ENCODE assay signal across 17 cellular contexts in genomic region chr12:43428088-43428600, GRCh38.
DNase-seq lines count a peak whose midpoint lies in the region; TF ChIP-seq lines count a peak whose summit lies in the region.
"Had no signal": no experiment of that assay in that cellular context is flagged by ENCODE, and none has a peak within 500 bp of the region (broad histone marks: within the 10 kb centered on the region; RNA-seq: fewer than 3 reads in every experiment).

No MANE protein-coding gene starts in this region.

- no peaks in the 10 kb centered on the region for H3K9me3 ChIP-seq in thyroid gland
- H3K9me3 ChIP-seq: BE2C; BLaER1 treated with 17β-estradiol and CSF1 and Interleukin-3, amounts not matched to agents 10 nM and 100 nM had no signal

- H3K4me1 ChIP-seq in thyroid gland = no peaks in the 10 kb centered on the region
- H3K4me1 ChIP-seq: BE2C; BLaER1 treated with 17β-estradiol and CSF1 and Interleukin-3, amounts not matched to agents 10 nM and 100 nM had no signal

- TF ChIP-seq CTCF in AG10803 (conservative IDR thresholded peaks at IDR 0.05; ENCODE audit: low read length) (no peak), thyroid gland (IDR thresholded peaks at IDR 0.05) (no peak)

- H3K4me3 ChIP-seq in AG10803 (ENCODE audit: low read length) (no peak overlapping the region), thyroid gland (replicated peaks in 1 of 3) (no peak overlapping the region)
- H3K4me3 ChIP-seq: BLaER1 treated with 17β-estradiol and CSF1 and Interleukin-3, amounts not matched to agents 10 nM and 100 nM; GM23248 had no signal

- DNase-seq in AG10803 (ENCODE audit: low read depth) (peak; percentile 0), NCI-H69 (lab: John Stamatoyannopoulos, UW) (peak; percentile 8), astrocyte of the hippocampus (ENCODE audit: low read depth, low spot score) (peak; percentile 28), thyroid gland (peak; percentile 62 to 71), DMS114 treated with DMSO at 0.1 percent for 48 hours (lab: John Stamatoyannopoulos, UW; ENCODE audit: unreplicated experiment) (no peak), posterior vena cava (ENCODE audit: low spot score) (no peak)
- DNase-seq: AML-193; BE2C; Calu3; CD4-positive, alpha-beta memory T cell; COR-L47; DMS153; DND-41; GM23248; H7; HCEC 1CT had no signal

- intact Hi-C loops in thyroid gland (cut with DNase I) = no loop called here
- intact Hi-C loops in posterior vena cava (cut with DNase I) = no loop called here

- H3K27ac ChIP-seq in thyroid gland = no peak overlapping the region
- H3K27ac ChIP-seq: BLaER1 treated with 17β-estradiol and CSF1 and Interleukin-3, amounts not matched to agents 10 nM and 100 nM; GM23248 had no signal

- TF ChIP-seq POLR2A in thyroid gland (IDR thresholded peaks at IDR 0.05) = no peak

- H3K36me3 ChIP-seq in thyroid gland = no peaks in the 10 kb centered on the region
- H3K36me3 ChIP-seq: BE2C; BLaER1 treated with 17β-estradiol and CSF1 and Interleukin-3, amounts not matched to agents 10 nM and 100 nM had no signal

- no peaks in the 10 kb centered on the region for H3K27me3 ChIP-seq in thyroid gland
- H3K27me3 ChIP-seq: BE2C; BLaER1 treated with 17β-estradiol and CSF1 and Interleukin-3, amounts not matched to agents 10 nM and 100 nM had no signal

- 40 to 55% methylated on average over 5 of the region's 5 CpGs for WGBS in thyroid gland, 2 donors

Comparison
In these comparisons a context has a peak if more than half of its experiments do, and no peak if none do; other contexts are left out.
1. DNase-seq: peak in AG10803 (single experiment), NCI-H69 (single experiment), astrocyte of the hippocampus (single experiment) and thyroid gland (2 of 2); none in DMS114 treated with DMSO at 0.1 percent for 48 hours (single experiment) and posterior vena cava (single experiment).